ENCODE assay signal across 36 cellular contexts in genomic region chr3:75650191-75650590, GRCh38. TPM values are rescaled to one million over a fixed set of nuclear protein-coding genes. Genes with fewer than 3 reads are reported as not detected.
"Had no signal": no experiment of that assay in that cellular context is flagged by ENCODE, and none has a peak within 500 bp of the region (broad histone marks: within the 10 kb centered on the region; RNA-seq: fewer than 3 reads in every experiment).

No MANE protein-coding gene starts in this region.

- H3K36me3 ChIP-seq: adrenal gland, cardiac muscle cell had no signal

- H3K4me1 ChIP-seq: adrenal gland had no signal

- H3K9me3 ChIP-seq: adrenal gland had no signal

- H3K27me3 ChIP-seq: adrenal gland had no signal

- H3K27ac ChIP-seq: adrenal gland, cardiac muscle cell, VCaP had no signal

- ATAC-seq: activated CD8-positive, alpha-beta T cell treated with anti-CD3 and anti-CD28 coated beads for 36 hours; activated naive CD4-positive, alpha-beta T cell treated with anti-CD3 and anti-CD28 coated beads, Interleukin-2, amount 50 U/mL, for 72 hours; activated T-cell treated with anti-CD3 and anti-CD28 coated beads, Interleukin-2, amount 50 U/mL, for 4 hours; activated T-cell treated with anti-CD3 and anti-CD28 coated beads, Interleukin-2, amount 50 U/mL, for 72 hours; activated T-helper 17 cell treated with anti-CD3 and anti-CD28 coated beads, Interleukin-2, amount 50 U/mL, for 72 hours had no signal

- H3K4me3 ChIP-seq: adrenal gland, cardiac muscle cell had no signal

- FAIRE-seq: TTC549 had no signal

- DNase-seq: activated B cell treated with CpG ODN at 0.5 μM for 24 hours; activated CD4-positive, alpha-beta memory T cell treated with anti-CD3 and anti-CD28 coated beads for 36 hours; activated CD4-positive, alpha-beta T cell treated with anti-CD3 and anti-CD28 coated beads for 4 hours; activated CD4-positive, alpha-beta T cell treated with anti-CD3 and anti-CD28 coated beads, Interleukin-2, amount 10 ng/mL, durations not matched to agents 24 days and 14 days; activated CD4-positive, alpha-beta T cell treated with anti-CD3 and anti-CD28 coated beads, Interleukin-2, amount 50 U/mL, for 1 hour; activated CD4-positive, alpha-beta T cell treated with anti-CD3 and anti-CD28 coated beads, Interleukin-2, amount 50 U/mL, for 4 hours; activated CD4-positive, CD25-positive, alpha-beta regulatory T cell treated with anti-CD3 and anti-CD28 coated beads, Interleukin-2, amount 50 U/mL, for 72 hours; activated CD8-positive, alpha-beta memory T cell treated with anti-CD3 and anti-CD28 coated beads, Interleukin-2, amount 50 U/mL, for 4 hours; activated CD8-positive, alpha-beta T cell treated with anti-CD3 and anti-CD28 coated beads for 36 hours; activated effector memory CD4-positive, alpha-beta T cell treated with anti-CD3 and anti-CD28 coated beads, Interleukin-2, amount 50 U/mL, for 16 hours; activated gamma-delta T cell treated with Interleukin-2 at 50 U/mL for 16 hours; activated naive CD4-positive, alpha-beta T cell; activated naive CD4-positive, alpha-beta T cell treated with anti-CD3 and anti-CD28 coated beads for 36 hours; activated naive CD4-positive, alpha-beta T cell treated with anti-CD3 and anti-CD28 coated beads, Interleukin-2, amount 50 U/mL, for 16 hours; activated naive CD8-positive, alpha-beta T cell treated with anti-CD3 and anti-CD28 coated beads for 36 hours; activated T-cell treated with anti-CD3 and anti-CD28 coated beads for 4 hours; activated T-cell treated with anti-CD3 and anti-CD28 coated beads, Interleukin-2, amount 50 U/mL, for 1 hour; activated T-cell treated with anti-CD3 and anti-CD28 coated beads, Interleukin-2, amount 50 U/mL, for 4 hours; activated T-cell treated with anti-CD3 and anti-CD28 coated beads, Interleukin-2, amount 50 U/mL, for 72 hours; adrenal gland; amniotic stem cell; aorta; caudate nucleus; cerebellar nuclear complex; T-helper 1 cell; T-helper 2 cell; T-helper 9 cell had no signal

RNA-seq across cellular contexts. Expression of gene FRG2C, which starts 13.9 kb away (rescaled TPM):
- total RNA-seq: activated B cell treated with CpG ODN at 0.5 μM for 24 hours; activated CD4-positive, alpha-beta memory T cell treated with anti-CD3 and anti-CD28 coated beads for 36 hours; activated CD4-positive, alpha-beta T cell treated with anti-CD3 and anti-CD28 coated beads, Interleukin-2, amount 10 ng/mL, durations not matched to agents 24 days and 14 days; activated CD8-positive, alpha-beta memory T cell treated with anti-CD3 and anti-CD28 coated beads for 36 hours; activated CD8-positive, alpha-beta T cell treated with anti-CD3 and anti-CD28 coated beads for 36 hours; activated naive CD4-positive, alpha-beta T cell treated with anti-CD3 and anti-CD28 coated beads for 36 hours; activated naive CD4-positive, alpha-beta T cell treated with anti-CD3 and anti-CD28 coated beads, Interleukin-2, amount 50 U/mL, for 72 hours; activated naive CD8-positive, alpha-beta T cell treated with anti-CD3 and anti-CD28 coated beads for 36 hours; activated T-cell treated with anti-CD3 and anti-CD28 coated beads, Interleukin-2, amount 50 U/mL, for 4 hours; activated T-cell treated with anti-CD3 and anti-CD28 coated beads, Interleukin-2, amount 50 U/mL, for 72 hours; activated T-helper 1 cell treated with anti-CD3 and anti-CD28 coated beads, Interleukin-12 subunit alpha, Interleukin-12 subunit beta, Interleukin-2, Interleukin-4 antibody, amounts not matched to agents 30 ng/mL and 10 ng/mL and 1 ng/mL, durations not matched to agents 14 hours and 24 hours and 36 hours; activated T-helper 17 cell treated with anti-CD3 and anti-CD28 coated beads, Interleukin-2, amount 50 U/mL, for 72 hours; adrenal gland; aorta; astrocyte; bronchial epithelial cell; cardiac muscle cell had no signal
- polyA plus RNA-seq: adrenal gland, aorta, cardiac muscle cell had no signal
